ENCODE assay signal across 10 cellular contexts in genomic region chr10:119289227-119289925, GRCh38.
DNase-seq lines count a peak whose midpoint lies in the region; ATAC-seq and TF ChIP-seq lines count a peak whose summit lies in the region.
"Had no signal": no experiment of that assay in that cellular context is flagged by ENCODE, and none has a peak within 500 bp of the region (broad histone marks: within the 10 kb centered on the region; RNA-seq: fewer than 3 reads in every experiment).

No MANE protein-coding gene starts in this region.

- intact Hi-C loops in natural killer cell (cut with micrococcal nuclease) = loop anchor here (2.0 kb wide), 1 partner anchor 17 kb away; no protein-coding TSS in a partner anchor
- intact Hi-C loops in vagina (cut with DNase I) = loop anchor here (10.0 kb wide), 1 partner anchor 115 kb away; no protein-coding TSS in a partner anchor

- no peak for ATAC-seq in natural killer cell
- ATAC-seq in natural killer cell treated with Interleukin-12 subunit alpha and Interleukin-12 subunit beta and Interleukin-15 and Interleukin-18, amount 100 ng/mL, for 72 hours = no peak
- ATAC-seq in omental fat pad (ENCODE audit: low FRiP score) = no peak

- H3K9me3 Mint-ChIP-seq in natural killer cell (no peaks in the 10 kb centered on the region), nephron (no peaks in the 10 kb centered on the region)
- no peaks in the 10 kb centered on the region for H3K9me3 Mint-ChIP-seq in natural killer cell treated with Interleukin-12 subunit alpha and Interleukin-12 subunit beta and Interleukin-15 and Interleukin-18, amount 100 ng/mL, for 72 hours

- H3K4me3 ChIP-seq in esophagus (ENCODE audit: low read depth in 1 of 2, low read length in 2 of 2) (no peak overlapping the region), vagina (no peak overlapping the region)
- H3K4me3 ChIP-seq: skin epidermis had no signal

- peaks cover 3 to 22% of the 10 kb centered on the region in 2 donors for H3K4me1 ChIP-seq in esophagus (ENCODE audit: control insufficient read depth in 2 of 2, insufficient read depth in 2 of 2, low read length in 1 of 2)
- peaks cover 58% of the 10 kb centered on the region for H3K4me1 ChIP-seq in vagina

- H3K27me3 ChIP-seq in esophagus (ENCODE audit: control insufficient read depth in 1 of 2, insufficient read depth in 2 of 2, low read length in 2 of 2) (no peaks in the 10 kb centered on the region), vagina (no peaks in the 10 kb centered on the region)

- H3K27me3 Mint-ChIP-seq in natural killer cell (ENCODE audit: low read depth in 2 of 2) (peaks cover 0 to 4% of the 10 kb centered on the region in 2 donors), nephron (ENCODE audit: low read depth) (peaks cover 10% of the 10 kb centered on the region)
- H3K27me3 Mint-ChIP-seq in natural killer cell treated with Interleukin-12 subunit alpha and Interleukin-12 subunit beta and Interleukin-15 and Interleukin-18, amount 100 ng/mL, for 72 hours = peaks cover 0 to 5% of the 10 kb centered on the region in 2 donors

- no peak for TF ChIP-seq CTCF in natural killer cell (IDR thresholded peaks at IDR 0.05)
- no peak for TF ChIP-seq CTCF in nephron (IDR thresholded peaks at IDR 0.05; ENCODE audit: unreplicated experiment in 3 of 3)
- TF ChIP-seq CTCF in vagina (IDR thresholded peaks at IDR 0.05) = no peak
- TF ChIP-seq CTCF in omental fat pad (IDR thresholded peaks at IDR 0.05) = no peak

- H3K9me3 ChIP-seq in esophagus (ENCODE audit: control insufficient read depth in 2 of 2, insufficient read depth in 1 of 2, low read depth in 1 of 2, low read length in 1 of 2) (no peaks in the 10 kb centered on the region), vagina (no peaks in the 10 kb centered on the region)

- no peaks in the 10 kb centered on the region for H3K36me3 ChIP-seq in esophagus (ENCODE audit: control insufficient read depth in 2 of 2, insufficient read depth in 2 of 2, low read length in 1 of 2)
- no peaks in the 10 kb centered on the region for H3K36me3 ChIP-seq in vagina

- H3K36me3 Mint-ChIP-seq in natural killer cell (no peaks in the 10 kb centered on the region), nephron (ENCODE audit: low read depth) (no peaks in the 10 kb centered on the region)
- no peaks in the 10 kb centered on the region for H3K36me3 Mint-ChIP-seq in natural killer cell treated with Interleukin-12 subunit alpha and Interleukin-12 subunit beta and Interleukin-15 and Interleukin-18, amount 100 ng/mL, for 72 hours

- peak overlapping the region; percentile 17 for H3K4me3 Mint-ChIP-seq in natural killer cell
- no peak overlapping the region for H3K4me3 Mint-ChIP-seq in natural killer cell treated with Interleukin-12 subunit alpha and Interleukin-12 subunit beta and Interleukin-15 and Interleukin-18, amount 100 ng/mL, for 72 hours
- H3K4me3 Mint-ChIP-seq in nephron = no peak overlapping the region

- peaks cover 64 to 78% of the 10 kb centered on the region in 2 donors for H3K4me1 Mint-ChIP-seq in natural killer cell
- peaks cover 65 to 68% of the 10 kb centered on the region in 2 donors for H3K4me1 Mint-ChIP-seq in natural killer cell treated with Interleukin-12 subunit alpha and Interleukin-12 subunit beta and Interleukin-15 and Interleukin-18, amount 100 ng/mL, for 72 hours (ENCODE audit: low read depth in 2 of 2)
- H3K4me1 Mint-ChIP-seq in nephron = peaks cover 67% of the 10 kb centered on the region

- TF ChIP-seq POLR2A in vagina (IDR thresholded peaks at IDR 0.05) = no peak

- 67% methylated on average over 8 of the region's 8 CpGs for WGBS in esophagus, 2 donors

- H3K27ac ChIP-seq in esophagus (ENCODE audit: low read depth in 2 of 2, low read length in 1 of 2) (peak overlapping the region; percentile 29 to 50), vagina (peak overlapping the region; percentile 46)

- H3K27ac Mint-ChIP-seq in natural killer cell (peak overlapping the region; percentile 54 to 94), nephron (peak overlapping the region; percentile 24 to 49 (median 34))
- H3K27ac Mint-ChIP-seq in natural killer cell treated with Interleukin-12 subunit alpha and Interleukin-12 subunit beta and Interleukin-15 and Interleukin-18, amount 100 ng/mL, for 72 hours = peak overlapping the region in 1 of 2 donors; percentile 55

- DNase-seq in natural killer cell = no peak
- no peak for DNase-seq in natural killer cell treated with Interleukin-12 subunit alpha and Interleukin-12 subunit beta and Interleukin-15 and Interleukin-18, amount 100 ng/mL, for 72 hours (ENCODE audit: low spot score)
- DNase-seq in vagina (ENCODE audit: extremely low spot score in 2 of 2) = no peak
- no peak for DNase-seq in GM03348 (ENCODE audit: low spot score)
- DNase-seq in omental fat pad (ENCODE audit: low spot score) = no peak
- no peak for DNase-seq in stimulated activated CD4-positive, alpha-beta T cell treated with anti-CD3 and anti-CD28 coated beads, Interleukin-2, amount 100 ng/mL, for 48 hours
- DNase-seq: Karpas-422 had no signal
